Comparison of ENCODE assay signal across 12 cellular contexts in the genomic region with DNA sequence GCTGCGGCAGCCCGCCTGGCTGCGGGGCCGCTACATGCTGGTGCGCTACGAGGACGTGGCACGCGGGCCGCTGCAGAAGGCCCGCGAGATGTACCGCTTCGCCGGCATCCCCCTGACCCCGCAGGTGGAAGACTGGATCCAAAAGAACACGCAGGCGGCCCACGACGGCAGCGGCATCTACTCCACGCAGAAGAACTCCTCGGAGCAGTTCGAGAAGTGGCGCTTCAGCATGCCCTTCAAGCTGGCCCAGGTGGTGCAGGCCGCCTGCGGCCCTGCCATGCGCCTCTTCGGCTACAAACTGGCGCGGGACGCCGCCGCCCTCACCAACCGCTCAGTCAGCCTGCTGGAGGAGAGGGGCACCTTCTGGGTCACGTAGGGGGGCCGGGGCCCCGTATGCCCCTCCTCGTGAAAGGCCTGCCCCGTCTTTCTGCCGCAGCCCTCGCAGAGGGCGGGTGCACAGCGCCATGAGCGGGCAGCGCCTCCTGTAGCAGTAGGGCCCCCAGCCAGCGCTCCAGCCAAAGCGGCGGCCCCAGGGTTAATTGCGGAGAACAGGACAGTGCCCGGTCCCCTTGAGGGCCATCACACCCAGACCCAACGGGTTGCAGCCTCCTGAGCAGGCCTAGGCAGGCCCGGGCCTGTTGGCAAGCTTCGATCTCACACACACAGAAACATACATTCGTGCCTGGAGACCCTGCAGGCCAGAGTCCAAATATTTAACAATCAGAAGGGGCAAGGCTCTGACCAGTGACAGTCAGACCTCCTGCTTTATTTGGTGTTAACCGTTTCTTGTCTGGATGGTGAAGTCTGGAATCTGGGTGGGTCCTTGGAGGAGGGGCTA. TPM values are rescaled to one million over a fixed set of nuclear protein-coding genes. Genes with fewer than 3 reads are reported as not detected.
DNase-seq lines count a peak whose midpoint lies in the region; ATAC-seq and TF ChIP-seq lines count a peak whose summit lies in the region.
"Had no signal": no experiment of that assay in that cellular context is flagged by ENCODE, and none has a peak within 500 bp of the region (broad histone marks: within the 10 kb centered on the region; RNA-seq: fewer than 3 reads in every experiment).

No MANE protein-coding gene starts in this region.

- H3K36me3 ChIP-seq in esophagus squamous epithelium (peaks cover 9 to 43% (median 15%) of the 10 kb centered on the region in 3 donors), uterus (no peaks in the 10 kb centered on the region)

- H3K9me3 ChIP-seq in esophagus squamous epithelium (no peaks in the 10 kb centered on the region), uterus (no peaks in the 10 kb centered on the region)
- H3K9me3 ChIP-seq: pancreas had no signal

- H3K9me3 Mint-ChIP-seq in osteocyte (ENCODE audit: unreplicated experiment): no peaks in the 10 kb centered on the region

- H3K27me3 ChIP-seq in esophagus squamous epithelium (no peaks in the 10 kb centered on the region), uterus (no peaks in the 10 kb centered on the region)
- H3K27me3 ChIP-seq: pancreas had no signal

- H3K4me1 ChIP-seq in esophagus squamous epithelium (peaks cover 27 to 55% (median 46%) of the 10 kb centered on the region in 3 donors), uterus (peaks cover 25 to 36% of the 10 kb centered on the region in 2 donors)
- H3K4me1 ChIP-seq: pancreas had no signal

- peak overlapping the region; percentile 98 for H3K27ac Mint-ChIP-seq in osteocyte (ENCODE audit: unreplicated experiment)

- intact Hi-C loops in Right ventricle myocardium inferior (cut with DNase I) (no loop called here), cardiac septum (cut with DNase I) (no loop called here), esophagus squamous epithelium (cut with DNase I) (no loop called here), uterus (cut with DNase I; ENCODE audit: low total_unique reads) (no loop called here)

- peaks cover 37% of the 10 kb centered on the region for H3K4me1 Mint-ChIP-seq in osteocyte (ENCODE audit: unreplicated experiment)

- WGBS in esophagus squamous epithelium, 2 donors: 41 to 83% methylated on average over 3 to 19 of the region's 56 CpGs

- no peak for ATAC-seq in Right ventricle myocardium inferior

- H3K4me3 Mint-ChIP-seq in osteocyte (ENCODE audit: unreplicated experiment): peak overlapping the region; percentile 38

- H3K27ac ChIP-seq in esophagus squamous epithelium (peak overlapping the region; percentile 75 to 96 (median 84)), uterus (peak overlapping the region; percentile 93)

- H3K27me3 Mint-ChIP-seq in osteocyte (ENCODE audit: unreplicated experiment): no peaks in the 10 kb centered on the region

- H3K4me3 ChIP-seq in esophagus squamous epithelium (no peak overlapping the region), uterus (no peak overlapping the region)
- H3K4me3 ChIP-seq: pancreas had no signal

- TF ChIP-seq POLR2A in esophagus squamous epithelium (IDR thresholded peaks at IDR 0.05): no peak
- no peak for TF ChIP-seq POLR2A in uterus (IDR thresholded peaks at IDR 0.05)

- H3K36me3 Mint-ChIP-seq in osteocyte (ENCODE audit: unreplicated experiment): peaks cover 13% of the 10 kb centered on the region

- DNase-seq in Right ventricle myocardium inferior (ENCODE audit: missing footprints): peak; percentile 66
- no peak for DNase-seq in cardiac septum (ENCODE audit: low spot score)
- DNase-seq in esophagus squamous epithelium (lab: John Stamatoyannopoulos, UW): no peak
- DNase-seq in osteocyte (ENCODE audit: extremely low spot score, unreplicated experiment): no peak
- DNase-seq in uterus: no peak
- DNase-seq in stimulated activated CD4-positive, alpha-beta T cell treated with anti-CD3 and anti-CD28 coated beads, Interleukin-12 subunit alpha, Interleukin-12 subunit beta, amount 100 ng/mL, for 4 hours: no peak
- no peak for DNase-seq in NCI-H748 (lab: John Stamatoyannopoulos, UW; ENCODE audit: unreplicated experiment)
- no peak for DNase-seq in central memory CD4-positive, alpha-beta T cell
- DNase-seq: erythroblast, NCI-H1417, pancreas, T-helper 9 cell had no signal

- TF ChIP-seq CTCF in esophagus squamous epithelium (IDR thresholded peaks at IDR 0.05) (no peak), osteocyte (IDR thresholded peaks at IDR 0.05) (no peak), uterus (IDR thresholded peaks at IDR 0.05) (no peak)

RNA-seq across cellular contexts. Expression of gene CHST3, which starts 44.1 kb away (rescaled TPM):
- 18.1 TPM for total RNA-seq in Right ventricle myocardium inferior
- 24.4 TPM for total RNA-seq in cardiac septum
- total RNA-seq in esophagus squamous epithelium: 10 to 100 TPM in 1 of 4 donors, 1 to 10 TPM in 3; 5.3 to 15.4 (median 9.6) TPM
- 35.0 and 40.9 TPM in 2 replicates for total RNA-seq in osteocyte
- total RNA-seq in uterus: 10 to 100 TPM; 12.3 to 44.7 (median 28.1) TPM
